Comparison of ENCODE assay signal across 9 cellular contexts in genomic region chr15:90389513-90389912, GRCh38. TPM values are rescaled to one million over a fixed set of nuclear protein-coding genes. Genes with fewer than 3 reads are reported as not detected.
A peak's percentile ranks its signal among the peaks of the same experiment; 100 is the strongest.
DNase-seq lines count a peak whose midpoint lies in the region; ATAC-seq, FAIRE-seq and TF ChIP-seq lines count a peak whose summit lies in the region.
"Had no signal": no experiment of that assay in that cellular context is flagged by ENCODE, and none has a peak within 500 bp of the region (broad histone marks: within the 10 kb centered on the region; RNA-seq: fewer than 3 reads in every experiment).

No MANE protein-coding gene starts in this region.

- H3K9ac ChIP-seq in GM12878 (ENCODE audit: control insufficient read depth, insufficient read depth, low read length): peak overlapping the region; percentile 97

- TF ChIP-seq POLR2A in GM12878 (IDR thresholded peaks at IDR 0.05; ENCODE audit: low read depth, low read length) (no peak), thyroid gland (IDR thresholded peaks at IDR 0.05) (no peak)

- BruUV-seq in GM12878 (replicated peaks; lab: Mats Ljungman, UMichigan): no TSS peak

- H3K4me3 ChIP-seq in GM12878 (peak overlapping the region; percentile 94), lung (peak overlapping the region; percentile 84), thyroid gland (replicated peaks in 1 of 3) (peak overlapping the region; percentile 41 to 94 (median 86))

- POLR2A ChIA-PET in GM12878 (lab: Charles Lee): interaction anchor here (0.7 to 2.6 kb wide), 5 partner anchors 10 to 231 kb away, joined by 4 to 51 read pairs (median 5); no protein-coding TSS in a partner anchor

- peaks cover 56% of the 10 kb centered on the region for H3K4me1 Mint-ChIP-seq in activated CD8-positive, alpha-beta memory T cell treated with anti-CD3 and anti-CD28 coated beads, Interleukin-2, amount 10 ng/mL, durations not matched to agents 7 days and 5 days

- H3K9me3 Mint-ChIP-seq in activated CD8-positive, alpha-beta memory T cell treated with anti-CD3 and anti-CD28 coated beads, Interleukin-2, amount 10 ng/mL, durations not matched to agents 7 days and 5 days (ENCODE audit: low read depth): no peaks in the 10 kb centered on the region

- peaks cover 4% of the 10 kb centered on the region; the same call in 1 of the 2 replicates for H3K4me1 ChIP-seq in GM12878 (ENCODE audit: control insufficient read depth, insufficient read depth, low read length)
- peaks cover 6 to 21% of the 10 kb centered on the region in 2 donors for H3K4me1 ChIP-seq in lung (ENCODE audit: control insufficient read depth in 2 of 2, insufficient read depth in 2 of 2, low read length in 2 of 2)
- H3K4me1 ChIP-seq in thyroid gland: peaks cover 16 to 45% of the 10 kb centered on the region in 2 donors

- H3K79me2 ChIP-seq in GM12878 (ENCODE audit: control insufficient read depth, insufficient read depth, low read length): peaks cover 55% of the 10 kb centered on the region

- H3K4me2 ChIP-seq in GM12878 (ENCODE audit: control insufficient read depth, insufficient read depth): peak overlapping the region; percentile 30

- H3K27ac Mint-ChIP-seq in activated CD8-positive, alpha-beta memory T cell treated with anti-CD3 and anti-CD28 coated beads, Interleukin-2, amount 10 ng/mL, durations not matched to agents 7 days and 5 days: peak overlapping the region; percentile 94

- H2AFZ ChIP-seq in GM12878 (ENCODE audit: control insufficient read depth, low read depth, low read length): no peak overlapping the region

- SMC1A ChIA-PET in GM12878 (lab: Charles Lee; ENCODE audit: uncharacterized antibody, unreplicated experiment): interaction anchor here (1.0 to 5.5 kb wide), 3 partner anchors 11 to 27 kb away, joined by 3 to 34 read pairs (median 4); no protein-coding TSS in a partner anchor

- intact Hi-C loops in GM12878 (cut with micrococcal nuclease; ENCODE audit: unreplicated experiment) (no loop called here), thyroid gland (cut with DNase I) (loop anchor here (10.0 kb wide), 2 partner anchors 65 to 85 kb away; no protein-coding TSS in a partner anchor)

- TF ChIP-seq EP300 in GM12878 (IDR thresholded peaks at IDR 0.05; ENCODE audit: borderline replicate concordance in 1 of 2, control insufficient read depth in 1 of 2, low read depth in 2 of 2, low read length in 2 of 2): no peak

- no peak overlapping the region for H3K27ac ChIP-seq in GM12878 (ENCODE audit: control insufficient read depth, insufficient read depth)
- peak overlapping the region in 1 of 2 donors; percentile 86 for H3K27ac ChIP-seq in lung (ENCODE audit: low read depth in 1 of 2, low read length in 1 of 2)
- H3K27ac ChIP-seq in thyroid gland: peak overlapping the region in 1 of 3 donors; percentile 12

- H3K9me3 ChIP-seq in GM12878 (replicated peaks; ENCODE audit: control insufficient read depth, insufficient read depth, low read length): no peaks in the 10 kb centered on the region
- no peaks in the 10 kb centered on the region for H3K9me3 ChIP-seq in lung (ENCODE audit: control insufficient read depth in 2 of 2, insufficient read depth in 1 of 2, low read length in 1 of 2)
- no peaks in the 10 kb centered on the region for H3K9me3 ChIP-seq in thyroid gland

- H3K4me3 Mint-ChIP-seq in activated CD8-positive, alpha-beta memory T cell treated with anti-CD3 and anti-CD28 coated beads, Interleukin-2, amount 10 ng/mL, durations not matched to agents 7 days and 5 days: peak overlapping the region; percentile 95

- RAD21 ChIA-PET in GM12878 (lab: Charles Lee; ENCODE audit: unreplicated experiment): interaction anchor here (1.2 to 2.2 kb wide), 2 partner anchors 24 to 89 kb away, joined by 3 to 10 read pairs; no protein-coding TSS in a partner anchor

- H4K20me1 ChIP-seq in GM12878 (ENCODE audit: control insufficient read depth, insufficient read depth): no peaks in the 10 kb centered on the region

- H3K36me3 ChIP-seq in GM12878 (ENCODE audit: control insufficient read depth in 2 of 2, insufficient read depth in 2 of 2, low read length in 1 of 2) (peaks cover 0 to 8% of the 10 kb centered on the region in 2 experiments; a peak in 2 of 4 replicates), lung (ENCODE audit: control insufficient read depth in 2 of 2, insufficient read depth in 2 of 2, low read length in 2 of 2) (peaks cover 5 to 8% of the 10 kb centered on the region in 2 donors), thyroid gland (peaks cover 0 to 2% of the 10 kb centered on the region in 2 donors)

- CTCF ChIA-PET in activated CD8-positive, alpha-beta memory T cell treated with anti-CD3 and anti-CD28 coated beads, Interleukin-2, amount 10 ng/mL, durations not matched to agents 7 days and 5 days (lab: Charles Lee): interaction anchor here (0.6 to 6.2 kb wide), 6 partner anchors 13 to 481 kb away, joined by 3 to 54 read pairs (median 10); no protein-coding TSS in a partner anchor
- CTCF ChIA-PET in GM12878 (lab: Yijun Ruan, JAX): no interaction called here

- ATAC-seq in activated CD8-positive, alpha-beta memory T cell treated with anti-CD3 and anti-CD28 coated beads, Interleukin-2, amount 10 ng/mL, durations not matched to agents 7 days and 5 days: no peak
- ATAC-seq in GM12878 (no peak), lung (ENCODE audit: insufficient read depth, low FRiP score) (no peak), HG02763 (IDR thresholded peaks at IDR 0.05; ENCODE audit: unreplicated experiment) (no peak)

- TF ChIP-seq CTCF in GM12878 (IDR thresholded peaks at IDR 0.05 in 2 of 3, conservative IDR thresholded peaks at IDR 0.05 in 1 of 3; ENCODE audit: control insufficient read depth in 2 of 3, extremely low read depth in 1 of 3, insufficient read depth in 1 of 3, low read depth in 3 of 3, low read length in 3 of 3): no peak
- no peak for TF ChIP-seq CTCF in lung (IDR thresholded peaks at IDR 0.05; ENCODE audit: control extremely low read depth, extremely low read depth)
- TF ChIP-seq CTCF in thyroid gland (IDR thresholded peaks at IDR 0.05): no peak

- H3K27me3 ChIP-seq in GM12878 (replicated peaks in 1 of 2; ENCODE audit: control insufficient read depth in 2 of 2, insufficient read depth in 2 of 2, low read length in 1 of 2) (no peaks in the 10 kb centered on the region), lung (ENCODE audit: control insufficient read depth, insufficient read depth) (no peaks in the 10 kb centered on the region), thyroid gland (no peaks in the 10 kb centered on the region)

- H3K36me3 Mint-ChIP-seq in activated CD8-positive, alpha-beta memory T cell treated with anti-CD3 and anti-CD28 coated beads, Interleukin-2, amount 10 ng/mL, durations not matched to agents 7 days and 5 days: peaks cover 43% of the 10 kb centered on the region

- WGBS in GM12878 (ENCODE audit: insufficient coverage, insufficient replicate concordance, low lambda C conversion rate, missing lambda C conversion rate): 22% methylated on average over 5 of the region's 6 CpGs
- WGBS in lung, 2 donors: 48 to 79% methylated on average over 6 of the region's 6 CpGs
- 67 to 68% methylated on average over 6 of the region's 6 CpGs for WGBS in thyroid gland, 2 donors

- no peaks in the 10 kb centered on the region for H3K27me3 Mint-ChIP-seq in activated CD8-positive, alpha-beta memory T cell treated with anti-CD3 and anti-CD28 coated beads, Interleukin-2, amount 10 ng/mL, durations not matched to agents 7 days and 5 days

- no peak for TF ChIP-seq RAD21 in GM12878 (IDR thresholded peaks at IDR 0.05; ENCODE audit: insufficient read depth, low read depth, low read length)

- in situ Hi-C loops in GM12878 (cut with MboI): no loop called here

- DNase-seq in activated CD8-positive, alpha-beta memory T cell treated with anti-CD3 and anti-CD28 coated beads, Interleukin-2, amount 10 ng/mL, durations not matched to agents 7 days and 5 days: no peak
- DNase-seq in activated CD8-positive, alpha-beta memory T cell treated with anti-CD3 and anti-CD28 coated beads, Interleukin-2, amount 50 U/mL, for 4 hours: no peak
- DNase-seq in GM12878 (ENCODE audit: low read depth, low spot score): no peak
- no peak for DNase-seq in lung (ENCODE audit: low spot score)
- no peak for DNase-seq in thyroid gland
- no peak for DNase-seq in effector CD4-positive, alpha-beta T cell
- no peak for DNase-seq in DMS53 (lab: John Stamatoyannopoulos, UW)
- DNase-seq: GOT3 had no signal

- FAIRE-seq in GM12878 (lab: Jason Lieb, UNC): no peak

RNA-seq across cellular contexts. Expression of gene IQGAP1, which starts 1.5 kb away (rescaled TPM):
- total RNA-seq in activated CD8-positive, alpha-beta memory T cell treated with anti-CD3 and anti-CD28 coated beads, Interleukin-2, amount 10 ng/mL, durations not matched to agents 7 days and 5 days: 100 to 1,000 TPM; 217 to 221 TPM
- total RNA-seq in GM12878 (2013; cell fraction: nucleolus; rRNA removed): 229 and 246 TPM in 2 replicates
- total RNA-seq in GM12878 (2014; rRNA removed) (124 and 140 TPM in 2 replicates), GM12878 (2014; rRNA removed; fragmentation: Illumina TruSeq; extraction: Trizol) (222 and 234 TPM in 2 replicates), GM12878 (2021) (118 and 122 TPM in 2 replicates), lung (100 to 1,000 TPM; 217 to 396 TPM), thyroid gland (100 to 1,000 TPM; 222 to 290 (median 247) TPM)
- polyA plus RNA-seq in GM12878 (2011; ENCODE audit: low read depth): 52.6 TPM
- polyA plus RNA-seq in GM12878 (2011; rRNA removed) (110 and 149 TPM in 2 replicates), GM12878 (2014; fragmentation: Illumina TruSeq; extraction: Trizol) (250 and 338 TPM in 2 replicates), GM12878 (2014; fragmentation: Nextera tagmentation; extraction: Ambion mirVana) (10 to 100 TPM; 65.2 to 66.6 TPM), GM12878 (2014; rRNA removed) (96.6 and 115 TPM in 2 replicates), GM12878 (2016; fragmentation: Nextera tagmentation; extraction: Ambion mirVana) (100 to 1,000 TPM in 1 of 2 experiments, 10 to 100 TPM in 1; 99.6 to 103 TPM), lung (100 to 1,000 TPM in 1 of 2 donors, 10 to 100 TPM in 1; 83.0 to 160 TPM)
- polyA plus RNA-seq in GM12878 (2011; cell fraction: cytosol; rRNA removed): 45.3 and 51.0 TPM in 2 replicates
- polyA plus RNA-seq in GM12878 (2011; cell fraction: nucleus; rRNA removed): 114 and 372 TPM in 2 replicates
- 61.3 and 79.2 TPM in 2 replicates for polyA plus RNA-seq in GM12878 (2012)
- 168 and 218 TPM in 2 replicates for polyA minus RNA-seq in GM12878 (2011; rRNA and poly(A)+ RNA removed)
- 52.7 and 66.6 TPM in 2 replicates for polyA minus RNA-seq in GM12878 (2011; cell fraction: cytosol; rRNA and poly(A)+ RNA removed)
- 106 and 330 TPM in 2 replicates for polyA minus RNA-seq in GM12878 (2011; cell fraction: nucleus; rRNA and poly(A)+ RNA removed)

RNA-seq across cellular contexts. Expression of gene ZNF774, which starts 37.4 kb away (rescaled TPM):
- total RNA-seq in activated CD8-positive, alpha-beta memory T cell treated with anti-CD3 and anti-CD28 coated beads, Interleukin-2, amount 10 ng/mL, durations not matched to agents 7 days and 5 days: 1 to 10 TPM; 1.6 to 2.1 TPM
- 6.5 and 7.0 TPM in 2 replicates for total RNA-seq in GM12878 (2013; cell fraction: nucleolus; rRNA removed)
- 1.5 and 1.7 TPM in 2 replicates for total RNA-seq in GM12878 (2014; rRNA removed)
- 1.7 and 2.3 TPM in 2 replicates for total RNA-seq in GM12878 (2014; rRNA removed; fragmentation: Illumina TruSeq; extraction: Trizol)
- total RNA-seq in GM12878 (2021): 1.7 TPM in 2 replicates
- 1.1 TPM for polyA plus RNA-seq in GM12878 (2011; ENCODE audit: low read depth)
- polyA plus RNA-seq in GM12878 (2011; rRNA removed): 0.87 and 0.98 TPM in 2 replicates
- 0.51 and 0.59 TPM in 2 replicates for polyA plus RNA-seq in GM12878 (2011; cell fraction: cytosol; rRNA removed)
- polyA plus RNA-seq in GM12878 (2011; cell fraction: nucleus; rRNA removed): 0.80 and 0.91 TPM in 2 replicates
- polyA plus RNA-seq in GM12878 (2012): 0.62 and 0.86 TPM in 2 replicates
- 2.0 and 2.4 TPM in 2 replicates for polyA plus RNA-seq in GM12878 (2014; fragmentation: Illumina TruSeq; extraction: Trizol)
- polyA plus RNA-seq in GM12878 (2014; fragmentation: Nextera tagmentation; extraction: Ambion mirVana): under 1 TPM; 0.35 to 0.40 TPM
- polyA plus RNA-seq in GM12878 (2014; rRNA removed): 2.2 and 2.5 TPM in 2 replicates
- polyA plus RNA-seq in GM12878 (2016; fragmentation: Nextera tagmentation; extraction: Ambion mirVana): 1 to 10 TPM in 1 of 2 experiments, under 1 TPM in 1; 0.54 to 1.8 TPM
- polyA minus RNA-seq in GM12878 (2011; rRNA and poly(A)+ RNA removed): 0.46 and 1.2 TPM in 2 replicates
- polyA minus RNA-seq in GM12878 (2011; cell fraction: cytosol; rRNA and poly(A)+ RNA removed): 0.52 TPM in 1 of 2 replicates, not detected in the other
- polyA minus RNA-seq in GM12878 (2011; cell fraction: nucleus; rRNA and poly(A)+ RNA removed): 0.73 and 1.1 TPM in 2 replicates
- 1 to 10 TPM; 2.5 to 4.9 TPM for total RNA-seq in lung
- 1 to 10 TPM; 1.6 to 1.9 TPM for polyA plus RNA-seq in lung
- total RNA-seq in thyroid gland: 10 to 100 TPM in 1 of 4 donors, 1 to 10 TPM in 3; 3.6 to 13.1 (median 5.5) TPM
